15 cellular contexts compared by ENCODE assay signal in genomic region chr15:28508217-28508889, GRCh38. TPM values are rescaled to one million over a fixed set of nuclear protein-coding genes. Genes with fewer than 3 reads are reported as not detected.
"Had no signal": no experiment of that assay in that cellular context is flagged by ENCODE, and none has a peak within 500 bp of the region (broad histone marks: within the 10 kb centered on the region; RNA-seq: fewer than 3 reads in every experiment).

No MANE protein-coding gene starts in this region.

RNA-seq across cellular contexts. Expression of gene GOLGA8G, which starts 24.4 kb away (rescaled TPM):
- total RNA-seq: activated B cell treated with CpG ODN at 0.5 μM for 24 hours; activated CD8-positive, alpha-beta T cell treated with anti-CD3 and anti-CD28 coated beads for 36 hours; activated T-cell treated with anti-CD3 and anti-CD28 coated beads, Interleukin-2, amount 50 U/mL, for 4 hours; activated T-helper 17 cell treated with anti-CD3 and anti-CD28 coated beads, Interleukin-2, amount 50 U/mL, for 72 hours; breast epithelium; colonic mucosa; dermis microvascular lymphatic vessel endothelial cell; epithelial cell of proximal tubule; glomerular endothelial cell had no signal
- polyA plus RNA-seq: adipose tissue, cardiac muscle cell had no signal

RNA-seq across cellular contexts. Expression of gene GOLGA6L25, which starts 45.0 kb away (rescaled TPM):
- total RNA-seq: activated B cell treated with CpG ODN at 0.5 μM for 24 hours; activated CD8-positive, alpha-beta T cell treated with anti-CD3 and anti-CD28 coated beads for 36 hours; activated T-cell treated with anti-CD3 and anti-CD28 coated beads, Interleukin-2, amount 50 U/mL, for 4 hours; activated T-helper 17 cell treated with anti-CD3 and anti-CD28 coated beads, Interleukin-2, amount 50 U/mL, for 72 hours; breast epithelium; cardiac muscle cell; colonic mucosa; dermis microvascular lymphatic vessel endothelial cell; epithelial cell of proximal tubule; esophagus muscularis mucosa; gastroesophageal sphincter; glomerular endothelial cell; T-cell; T-helper 2 cell treated with Interferon-gamma antibody and Interleukin-4, amounts not matched to agents 100 ng/mL and 5 ng/mL, for 36 hours had no signal
- polyA plus RNA-seq: adipose tissue, cardiac muscle cell had no signal
